Comparison of ENCODE assay signal across 23 cellular contexts in genomic region chr3:9841015-9841414, GRCh38. TPM values are rescaled to one million over a fixed set of nuclear protein-coding genes. Genes with fewer than 3 reads are reported as not detected.
DNase-seq lines count a peak whose midpoint lies in the region; ATAC-seq and TF ChIP-seq lines count a peak whose summit lies in the region.
"Had no signal": no experiment of that assay in that cellular context is flagged by ENCODE, and none has a peak within 500 bp of the region (broad histone marks: within the 10 kb centered on the region; RNA-seq: fewer than 3 reads in every experiment).

No MANE protein-coding gene starts in this region.

- TF ChIP-seq CTCF in RWPE1 (conservative IDR thresholded peaks at IDR 0.05; ENCODE audit: low read depth) = no peak
- no peak for TF ChIP-seq CTCF in endothelial cell (IDR thresholded peaks at IDR 0.05; ENCODE audit: unreplicated experiment)

- POLR2A ChIA-PET in RWPE1 (lab: Yijun Ruan, JAX; ENCODE audit: low non-redundant PET) = no interaction called here
- POLR2A ChIA-PET in activated CD4-positive, alpha-beta T cell treated with anti-CD3 and anti-CD28 coated beads, Interleukin-2, amount 10 ng/mL, durations not matched to agents 7 days and 5 days (lab: Charles Lee) = no interaction called here

- H3K4me1 Mint-ChIP-seq in activated naive CD4-positive, alpha-beta T cell treated with anti-CD3 and anti-CD28 coated beads, Interleukin-2, amount 50 U/mL, for 24 hours = peaks cover 27% of the 10 kb centered on the region
- peaks cover 16% of the 10 kb centered on the region for H3K4me1 Mint-ChIP-seq in endothelial cell (ENCODE audit: unreplicated experiment)
- peaks cover 13 to 31% of the 10 kb centered on the region in 2 donors for H3K4me1 Mint-ChIP-seq in stimulated activated naive B cell treated with anti-CD40 and anti-IgM and Interleukin-4, amounts not matched to agents 10 μg/mL and 1 μg/mL and 100 μg/mL, for 72 hours
- peaks cover 25% of the 10 kb centered on the region for H3K4me1 Mint-ChIP-seq in activated CD4-positive, alpha-beta T cell treated with anti-CD3 and anti-CD28 coated beads, Interleukin-2, amount 10 ng/mL, durations not matched to agents 7 days and 5 days

- DNase-seq in activated naive CD4-positive, alpha-beta T cell treated with anti-CD3 and anti-CD28 coated beads, Interleukin-2, amount 50 U/mL, for 72 hours (ENCODE audit: low spot score in 2 of 2) = no peak
- DNase-seq in RWPE1 (ENCODE audit: low spot score) (no peak), endothelial cell (ENCODE audit: low spot score) (no peak), KG1 (lab: John Stamatoyannopoulos, UW) (no peak)
- no peak for DNase-seq in stimulated activated naive B cell treated with anti-CD40 and anti-IgM and Interleukin-4, amounts not matched to agents 10 μg/mL and 1 μg/mL and 100 μg/mL, for 72 hours
- DNase-seq in activated CD4-positive, alpha-beta T cell treated with anti-CD3 and anti-CD28 coated beads, Interleukin-2, amount 10 ng/mL, durations not matched to agents 7 days and 5 days = no peak
- DNase-seq: 8988T; CD8-positive, alpha-beta T cell; COR-L47; DMS 273 treated with DMSO at 0.1 percent for 48 hours; DMS53; DND-41; EL; HCEC 1CT; HFFc6; IMR-90 had no signal

- H3K9me3 Mint-ChIP-seq in activated naive CD4-positive, alpha-beta T cell treated with anti-CD3 and anti-CD28 coated beads, Interleukin-2, amount 50 U/mL, for 24 hours = no peaks in the 10 kb centered on the region
- H3K9me3 Mint-ChIP-seq in activated naive CD4-positive, alpha-beta T cell treated with anti-CD3 and anti-CD28 coated beads, Interleukin-2, amount 50 U/mL, for 72 hours = no peaks in the 10 kb centered on the region
- no peaks in the 10 kb centered on the region for H3K9me3 Mint-ChIP-seq in endothelial cell (ENCODE audit: unreplicated experiment)
- H3K9me3 Mint-ChIP-seq in stimulated activated naive B cell treated with anti-CD40 and anti-IgM and Interleukin-4, amounts not matched to agents 10 μg/mL and 1 μg/mL and 100 μg/mL, for 72 hours = no peaks in the 10 kb centered on the region
- no peaks in the 10 kb centered on the region for H3K9me3 Mint-ChIP-seq in activated CD4-positive, alpha-beta T cell treated with anti-CD3 and anti-CD28 coated beads, Interleukin-2, amount 10 ng/mL, durations not matched to agents 7 days and 5 days
- H3K9me3 Mint-ChIP-seq: CD14-positive monocyte; CD8-positive, alpha-beta T cell; GM23338; HFFc6 had no signal

- ATAC-seq in activated naive CD4-positive, alpha-beta T cell treated with anti-CD3 and anti-CD28 coated beads, Interleukin-2, amount 50 U/mL, for 72 hours = no peak
- no peak for ATAC-seq in stimulated activated naive B cell treated with anti-CD40 and anti-IgM and Interleukin-4, amounts not matched to agents 10 μg/mL and 1 μg/mL and 100 μg/mL, for 72 hours (replicated peaks)
- ATAC-seq in GM18517 (IDR thresholded peaks at IDR 0.05; ENCODE audit: unreplicated experiment) = no peak
- ATAC-seq: CD8-positive, alpha-beta T cell; GM23338 had no signal

- H3K4me3 Mint-ChIP-seq in activated naive CD4-positive, alpha-beta T cell treated with anti-CD3 and anti-CD28 coated beads, Interleukin-2, amount 50 U/mL, for 24 hours = no peak overlapping the region
- peak overlapping the region; percentile 2 for H3K4me3 Mint-ChIP-seq in endothelial cell (ENCODE audit: unreplicated experiment)
- H3K4me3 Mint-ChIP-seq in stimulated activated naive B cell treated with anti-CD40 and anti-IgM and Interleukin-4, amounts not matched to agents 10 μg/mL and 1 μg/mL and 100 μg/mL, for 72 hours = no peak overlapping the region
- no peak overlapping the region for H3K4me3 Mint-ChIP-seq in activated CD4-positive, alpha-beta T cell treated with anti-CD3 and anti-CD28 coated beads, Interleukin-2, amount 10 ng/mL, durations not matched to agents 7 days and 5 days
- H3K4me3 Mint-ChIP-seq: CD14-positive monocyte; CD8-positive, alpha-beta T cell; GM23338; HFFc6 had no signal

- CTCF ChIA-PET in RWPE1 (lab: Yijun Ruan, JAX) = interaction anchor here (1.0 kb wide), 1 partner anchor 91 kb away, joined by 3 read pairs; no protein-coding TSS in a partner anchor
- CTCF ChIA-PET in activated CD4-positive, alpha-beta T cell treated with anti-CD3 and anti-CD28 coated beads, Interleukin-2, amount 10 ng/mL, durations not matched to agents 7 days and 5 days (lab: Charles Lee) = interaction anchor here (0.7 to 1.5 kb wide), 4 partner anchors 21 to 90 kb away, joined by 3 to 4 read pairs (median 4); no protein-coding TSS in a partner anchor

- H3K27ac ChIP-seq in RWPE1 = 0 out of 2 replicates have a peak overlapping the region, but pooled peaks have one; percentile 7
- H3K27ac ChIP-seq: BLaER1 had no signal

- no peaks in the 10 kb centered on the region for H3K27me3 Mint-ChIP-seq in activated naive CD4-positive, alpha-beta T cell treated with anti-CD3 and anti-CD28 coated beads, Interleukin-2, amount 50 U/mL, for 24 hours
- peaks cover 3% of the 10 kb centered on the region for H3K27me3 Mint-ChIP-seq in endothelial cell (ENCODE audit: unreplicated experiment)
- no peaks in the 10 kb centered on the region for H3K27me3 Mint-ChIP-seq in stimulated activated naive B cell treated with anti-CD40 and anti-IgM and Interleukin-4, amounts not matched to agents 10 μg/mL and 1 μg/mL and 100 μg/mL, for 72 hours
- no peaks in the 10 kb centered on the region for H3K27me3 Mint-ChIP-seq in activated CD4-positive, alpha-beta T cell treated with anti-CD3 and anti-CD28 coated beads, Interleukin-2, amount 10 ng/mL, durations not matched to agents 7 days and 5 days

- peak overlapping the region; percentile 59 for H3K27ac Mint-ChIP-seq in activated naive CD4-positive, alpha-beta T cell treated with anti-CD3 and anti-CD28 coated beads, Interleukin-2, amount 50 U/mL, for 24 hours
- peak overlapping the region in 1 of 2 donors; percentile 10 for H3K27ac Mint-ChIP-seq in activated naive CD4-positive, alpha-beta T cell treated with anti-CD3 and anti-CD28 coated beads, Interleukin-2, amount 50 U/mL, for 72 hours
- no peak overlapping the region for H3K27ac Mint-ChIP-seq in endothelial cell (ENCODE audit: unreplicated experiment)
- peak overlapping the region; percentile 67 for H3K27ac Mint-ChIP-seq in stimulated activated naive B cell treated with anti-CD40 and anti-IgM and Interleukin-4, amounts not matched to agents 10 μg/mL and 1 μg/mL and 100 μg/mL, for 72 hours
- H3K27ac Mint-ChIP-seq in activated CD4-positive, alpha-beta T cell treated with anti-CD3 and anti-CD28 coated beads, Interleukin-2, amount 10 ng/mL, durations not matched to agents 7 days and 5 days = no peak overlapping the region
- H3K27ac Mint-ChIP-seq: CD8-positive, alpha-beta T cell; GM23338; HFFc6 had no signal

- H3K36me3 Mint-ChIP-seq in activated naive CD4-positive, alpha-beta T cell treated with anti-CD3 and anti-CD28 coated beads, Interleukin-2, amount 50 U/mL, for 24 hours = peaks cover 7% of the 10 kb centered on the region
- peaks cover 24 to 28% of the 10 kb centered on the region in 2 donors for H3K36me3 Mint-ChIP-seq in activated naive CD4-positive, alpha-beta T cell treated with anti-CD3 and anti-CD28 coated beads, Interleukin-2, amount 50 U/mL, for 72 hours
- peaks cover 12% of the 10 kb centered on the region for H3K36me3 Mint-ChIP-seq in endothelial cell (ENCODE audit: low read depth, unreplicated experiment)
- peaks cover 31 to 32% of the 10 kb centered on the region in 2 donors for H3K36me3 Mint-ChIP-seq in stimulated activated naive B cell treated with anti-CD40 and anti-IgM and Interleukin-4, amounts not matched to agents 10 μg/mL and 1 μg/mL and 100 μg/mL, for 72 hours
- H3K36me3 Mint-ChIP-seq in activated CD4-positive, alpha-beta T cell treated with anti-CD3 and anti-CD28 coated beads, Interleukin-2, amount 10 ng/mL, durations not matched to agents 7 days and 5 days (ENCODE audit: low read depth) = peaks cover 24% of the 10 kb centered on the region

RNA-seq across cellular contexts. Expression of gene RPUSD3, which starts 2.8 kb away (rescaled TPM):
- total RNA-seq in activated naive CD4-positive, alpha-beta T cell treated with anti-CD3 and anti-CD28 coated beads, Interleukin-2, amount 50 U/mL, for 72 hours = 10 to 100 TPM; 70.7 to 83.2 TPM
- total RNA-seq in endothelial cell (ENCODE audit: unreplicated experiment) = 43.5 TPM
- total RNA-seq in activated CD4-positive, alpha-beta T cell treated with anti-CD3 and anti-CD28 coated beads, Interleukin-2, amount 10 ng/mL, durations not matched to agents 7 days and 5 days = 10 to 100 TPM; 49.8 to 49.9 TPM

RNA-seq across cellular contexts. Expression of gene TTLL3, which starts 31.0 kb away (rescaled TPM):
- total RNA-seq in activated naive CD4-positive, alpha-beta T cell treated with anti-CD3 and anti-CD28 coated beads, Interleukin-2, amount 50 U/mL, for 72 hours = 100 to 1,000 TPM in 1 of 2 donors, 10 to 100 TPM in 1; 78.1 to 121 TPM
- 34.4 TPM for total RNA-seq in endothelial cell (ENCODE audit: unreplicated experiment)
- total RNA-seq in activated CD4-positive, alpha-beta T cell treated with anti-CD3 and anti-CD28 coated beads, Interleukin-2, amount 10 ng/mL, durations not matched to agents 7 days and 5 days = 10 to 100 TPM; 51.1 to 55.3 TPM

RNA-seq across cellular contexts. Expression of gene CIDEC, which starts 39.0 kb away (rescaled TPM):
- not detected for total RNA-seq in activated naive CD4-positive, alpha-beta T cell treated with anti-CD3 and anti-CD28 coated beads, Interleukin-2, amount 50 U/mL, for 72 hours
- not detected for total RNA-seq in endothelial cell (ENCODE audit: unreplicated experiment)
- not detected for total RNA-seq in activated CD4-positive, alpha-beta T cell treated with anti-CD3 and anti-CD28 coated beads, Interleukin-2, amount 10 ng/mL, durations not matched to agents 7 days and 5 days
- total RNA-seq: A673; CD8-positive, alpha-beta T cell; G401; GM23338; HFFc6; IMR-90 had no signal

RNA-seq across cellular contexts. Expression of gene ARPC4, which starts 48.1 kb away (rescaled TPM):
- total RNA-seq in activated naive CD4-positive, alpha-beta T cell treated with anti-CD3 and anti-CD28 coated beads, Interleukin-2, amount 50 U/mL, for 72 hours = 100 to 1,000 TPM; 125 to 265 TPM
- 203 TPM for total RNA-seq in endothelial cell (ENCODE audit: unreplicated experiment)
- total RNA-seq in activated CD4-positive, alpha-beta T cell treated with anti-CD3 and anti-CD28 coated beads, Interleukin-2, amount 10 ng/mL, durations not matched to agents 7 days and 5 days = 100 to 1,000 TPM; 258 to 299 TPM

RNA-seq across cellular contexts. Expression of gene TADA3, which starts 48.7 kb away (rescaled TPM):
- 10 to 100 TPM; 47.5 to 92.3 TPM for total RNA-seq in activated naive CD4-positive, alpha-beta T cell treated with anti-CD3 and anti-CD28 coated beads, Interleukin-2, amount 50 U/mL, for 72 hours
- total RNA-seq in endothelial cell (ENCODE audit: unreplicated experiment) = 35.4 TPM
- total RNA-seq in activated CD4-positive, alpha-beta T cell treated with anti-CD3 and anti-CD28 coated beads, Interleukin-2, amount 10 ng/mL, durations not matched to agents 7 days and 5 days = 10 to 100 TPM; 77.6 to 82.3 TPM

Comparison
In these comparisons a context has a peak if more than half of its experiments do, and no peak if none do; other contexts are left out.
1. H3K27ac Mint-ChIP-seq: peak in activated naive CD4-positive, alpha-beta T cell treated with anti-CD3 and anti-CD28 coated beads, Interleukin-2, amount 50 U/mL, for 24 hours (single experiment) and stimulated activated naive B cell treated with anti-CD40 and anti-IgM and Interleukin-4, amounts not matched to agents 10 μg/mL and 1 μg/mL and 100 μg/mL, for 72 hours (single experiment); none in endothelial cell (single experiment) and activated CD4-positive, alpha-beta T cell treated with anti-CD3 and anti-CD28 coated beads, Interleukin-2, amount 10 ng/mL, durations not matched to agents 7 days and 5 days (single experiment).